6 cellular contexts compared by ENCODE assay signal in genomic region chr21:34406102-34406501, GRCh38. TPM values are rescaled to one million over a fixed set of nuclear protein-coding genes. Genes with fewer than 3 reads are reported as not detected.
"Had no signal": no experiment of that assay in that cellular context is flagged by ENCODE, and none has a peak within 500 bp of the region (broad histone marks: within the 10 kb centered on the region; RNA-seq: fewer than 3 reads in every experiment).

No MANE protein-coding gene starts in this region.

RNA-seq across cellular contexts. Expression of gene SMIM34, which starts 17.6 kb away (rescaled TPM):
- total RNA-seq: NCI-H460, PC-9, Peyer's patch, Right ventricle myocardium inferior, RPMI7951, SJCRH30 had no signal

RNA-seq across cellular contexts. Expression of gene KCNE2, which starts 42.3 kb away (rescaled TPM):
- total RNA-seq: NCI-H460, PC-9, Peyer's patch, Right ventricle myocardium inferior, RPMI7951 had no signal
